ENCODE assay signal across 19 cellular contexts in genomic region chr1:17554966-17555365, GRCh38. TPM values are rescaled to one million over a fixed set of nuclear protein-coding genes. Genes with fewer than 3 reads are reported as not detected.
"Had no signal": no experiment of that assay in that cellular context is flagged by ENCODE, and none has a peak within 500 bp of the region (broad histone marks: within the 10 kb centered on the region; RNA-seq: fewer than 3 reads in every experiment).

No MANE protein-coding gene starts in this region.

- H2AFZ ChIP-seq: hepatocyte had no signal

- H3K4me3 ChIP-seq: hepatocyte, left lung, pancreas, transverse colon had no signal

- DNase-seq: activated B cell treated with CpG ODN at 0.5 μM for 24 hours; activated CD4-positive, alpha-beta T cell treated with anti-CD3 and anti-CD28 coated beads for 48 hours; activated CD8-positive, alpha-beta T cell treated with anti-CD3 and anti-CD28 coated beads for 36 hours; activated gamma-delta T cell; activated T-cell treated with anti-CD3 and anti-CD28 coated beads, Interleukin-2, amount 50 U/mL, for 48 hours; amniotic stem cell; central memory CD4-positive, alpha-beta T cell; cortex of kidney; effector memory CD8-positive, alpha-beta T cell; islet precursor cell; left lung; mammary epithelial cell; naive thymus-derived CD4-positive, alpha-beta T cell; pancreas; stimulated activated CD4-positive, alpha-beta T cell treated with anti-CD3 and anti-CD28 coated beads, Interleukin-12 subunit alpha, Interleukin-12 subunit beta, amount 100 ng/mL, for 4 hours; stimulated activated CD4-positive, alpha-beta T cell treated with anti-CD3 and anti-CD28 coated beads, Interleukin-2, amount 100 ng/mL, for 24 hours; T-helper 2 cell; transverse colon had no signal

- H3K9me3 ChIP-seq: left lung, pancreas, transverse colon had no signal

- H3K4me2 ChIP-seq: hepatocyte had no signal

- H3K36me3 ChIP-seq: left lung, pancreas, transverse colon had no signal

- H3K27ac ChIP-seq: hepatocyte, left lung, pancreas had no signal

- H3K27me3 ChIP-seq: hepatocyte, left lung, pancreas, transverse colon had no signal

- ATAC-seq: activated CD8-positive, alpha-beta T cell treated with anti-CD3 and anti-CD28 coated beads for 36 hours; effector memory CD8-positive, alpha-beta T cell; left lung; naive thymus-derived CD4-positive, alpha-beta T cell; pancreas had no signal

RNA-seq across cellular contexts. Expression of gene ARHGEF10L, which starts 15.5 kb away (rescaled TPM):
- total RNA-seq: activated CD8-positive, alpha-beta T cell treated with anti-CD3 and anti-CD28 coated beads for 36 hours had no signal
- polyA plus RNA-seq: naive thymus-derived CD4-positive, alpha-beta T cell had no signal
